In the genomic region with DNA sequence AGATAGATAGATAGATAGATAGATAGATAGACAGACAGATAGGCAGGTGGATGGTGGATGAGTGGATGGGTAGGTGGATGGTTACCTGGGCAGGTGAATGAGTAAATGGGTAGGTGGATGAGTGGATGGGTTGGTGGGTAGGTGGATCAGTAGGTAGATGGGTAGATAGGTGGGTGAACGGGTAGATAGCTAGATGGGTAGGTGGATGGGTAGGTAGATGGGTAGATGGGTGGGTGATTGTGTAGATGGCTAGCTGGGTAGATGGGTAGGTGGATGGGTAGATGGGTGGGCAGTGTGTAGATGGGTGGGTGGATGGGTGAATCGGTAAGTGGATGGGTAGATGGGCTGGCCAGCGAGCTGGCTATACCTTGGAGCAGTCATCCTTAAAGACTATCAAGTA, we compare ENCODE assay signal across 27 cellular contexts.
"Had no signal": no experiment of that assay in that cellular context is flagged by ENCODE, and none has a peak within 500 bp of the region (broad histone marks: within the 10 kb centered on the region; RNA-seq: fewer than 3 reads in every experiment).

No MANE protein-coding gene starts in this region.

- H3K4me3 ChIP-seq: adrenal gland, body of pancreas had no signal

- DNase-seq: activated CD4-positive, alpha-beta T cell treated with anti-CD3 and anti-CD28 coated beads for 36 hours; activated CD4-positive, alpha-beta T cell treated with anti-CD3 and anti-CD28 coated beads, Interleukin-2, amount 50 U/mL, for 1 hour; activated CD4-positive, alpha-beta T cell treated with anti-CD3 and anti-CD28 coated beads, Interleukin-2, amount 50 U/mL, for 48 hours; activated CD4-positive, CD25-positive, alpha-beta regulatory T cell; activated CD4-positive, CD25-positive, alpha-beta regulatory T cell treated with anti-CD3 and anti-CD28 coated beads, Interleukin-2, amount 50 U/mL, for 72 hours; activated CD8-positive, alpha-beta memory T cell treated with anti-CD3 and anti-CD28 coated beads for 24 hours; activated CD8-positive, alpha-beta T cell treated with anti-CD3 and anti-CD28 coated beads for 36 hours; activated effector memory CD4-positive, alpha-beta T cell treated with anti-CD3 and anti-CD28 coated beads, Interleukin-2, amount 50 U/mL, for 16 hours; activated naive CD4-positive, alpha-beta T cell treated with anti-CD3 and anti-CD28 coated beads for 36 hours; activated naive CD8-positive, alpha-beta T cell treated with anti-CD3 and anti-CD28 coated beads for 36 hours; activated naive CD8-positive, alpha-beta T cell treated with anti-CD3 and anti-CD28 coated beads, Interleukin-2, amount 50 U/mL, for 24 hours; activated T-cell treated with anti-CD3 and anti-CD28 coated beads, Interleukin-2, amount 50 U/mL, for 4 hours; adrenal gland; amygdala; aorta; body of pancreas; caudate nucleus; cortex of kidney; dermis blood vessel endothelial cell; effector CD8-positive, alpha-beta T cell; foreskin fibroblast; head of caudate nucleus; T-helper 2 cell had no signal

- ATAC-seq: activated CD4-positive, alpha-beta T cell treated with anti-CD3 and anti-CD28 coated beads for 36 hours; activated CD8-positive, alpha-beta T cell treated with anti-CD3 and anti-CD28 coated beads for 36 hours; activated naive CD8-positive, alpha-beta T cell treated with anti-CD3 and anti-CD28 coated beads, Interleukin-2, amount 50 U/mL, for 24 hours; activated T-cell treated with anti-CD3 and anti-CD28 coated beads, Interleukin-2, amount 50 U/mL, for 4 hours; activated T-helper 17 cell treated with anti-CD3 and anti-CD28 coated beads, Interleukin-2, amount 50 U/mL, for 72 hours; body of pancreas; esophagus mucosa had no signal

- FAIRE-seq: colon, frontal cortex had no signal

- H3K9me3 ChIP-seq: adrenal gland, body of pancreas had no signal

- H3K27me3 ChIP-seq: adrenal gland, body of pancreas had no signal

- H3K4me1 ChIP-seq: body of pancreas had no signal

- H3K27ac ChIP-seq: adrenal gland, body of pancreas had no signal

- H3K36me3 ChIP-seq: adrenal gland had no signal
